15 cellular contexts compared by ENCODE assay signal in the genomic region with DNA sequence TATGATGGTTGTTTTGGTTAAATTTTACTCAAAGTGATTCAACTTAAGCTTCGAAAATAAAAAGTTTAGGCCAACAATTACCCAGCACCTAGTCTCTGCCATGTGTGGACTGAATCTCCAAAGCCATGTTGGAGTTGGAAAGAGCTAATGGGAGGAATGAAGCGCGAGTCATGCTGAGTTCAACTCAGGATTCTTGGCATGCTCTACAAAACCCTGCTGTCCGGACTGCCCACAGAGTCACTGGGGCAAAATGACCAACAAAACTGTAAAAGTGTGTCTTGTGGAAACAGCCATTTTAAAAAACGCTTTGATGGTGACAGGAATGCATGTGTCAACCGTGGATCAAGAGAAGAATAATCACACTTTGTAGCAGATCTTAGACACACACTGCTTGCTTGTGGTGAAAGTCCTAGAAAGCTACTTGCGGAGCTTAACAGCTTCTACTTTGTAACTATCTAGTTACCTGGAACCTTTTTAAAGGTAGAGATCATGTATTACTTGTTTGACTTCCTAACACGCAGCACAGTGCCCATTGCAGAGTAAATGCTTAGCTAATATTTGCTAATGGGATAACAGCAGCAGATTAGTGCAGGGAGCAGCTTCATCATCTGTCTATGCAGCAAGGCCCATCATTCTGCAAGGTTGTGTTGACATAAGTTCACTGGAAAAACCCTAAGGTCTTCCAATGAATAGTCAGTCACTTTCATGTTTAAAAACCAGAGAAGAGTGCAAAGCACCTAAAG. TPM values are rescaled to one million over a fixed set of nuclear protein-coding genes. Genes with fewer than 3 reads are reported as not detected.
DNase-seq lines count a peak whose midpoint lies in the region; ATAC-seq and TF ChIP-seq lines count a peak whose summit lies in the region.
"Had no signal": no experiment of that assay in that cellular context is flagged by ENCODE, and none has a peak within 500 bp of the region (broad histone marks: within the 10 kb centered on the region; RNA-seq: fewer than 3 reads in every experiment).

No MANE protein-coding gene starts in this region.

- H3K4me1 Mint-ChIP-seq in natural killer cell treated with Interleukin-12 subunit alpha and Interleukin-12 subunit beta and Interleukin-15 and Interleukin-18, amount 100 ng/mL, for 72 hours (ENCODE audit: low read depth in 2 of 2), result peaks cover 38 to 41% of the 10 kb centered on the region in 2 donors
- peaks cover 7 to 18% of the 10 kb centered on the region in 2 donors for H3K4me1 Mint-ChIP-seq in natural killer cell
- H3K4me1 Mint-ChIP-seq in CD8-positive, alpha-beta memory T cell, result peaks cover 20 to 40% (median 39%) of the 10 kb centered on the region in 3 donors

- H3K27me3 ChIP-seq in CD8-positive, alpha-beta memory T cell (ENCODE audit: insufficient read depth, low read length, poor library complexity, severe bottlenecking), result no peaks in the 10 kb centered on the region
- no peaks in the 10 kb centered on the region for H3K27me3 ChIP-seq in A673 (replicated peaks; ENCODE audit: insufficient read depth, low read depth, low read length, poor library complexity)
- H3K27me3 ChIP-seq: uterus had no signal

- DNase-seq in natural killer cell treated with Interleukin-12 subunit alpha and Interleukin-12 subunit beta and Interleukin-15 and Interleukin-18, amount 100 ng/mL, for 72 hours (ENCODE audit: low spot score), result no peak
- DNase-seq in natural killer cell, result no peak
- peak; percentile 87 for DNase-seq in NCI-H82 (lab: John Stamatoyannopoulos, UW)
- DNase-seq in epithelial cell of proximal tubule (ENCODE audit: low read depth), result peak; percentile 40
- no peak for DNase-seq in CD8-positive, alpha-beta memory T cell
- no peak for DNase-seq in T1000 (lab: John Stamatoyannopoulos, UW)
- DNase-seq in A673 (ENCODE audit: low spot score), result no peak
- DNase-seq in hepatic stellate cell (ENCODE audit: low spot score), result no peak
- DNase-seq: activated CD8-positive, alpha-beta memory T cell treated with anti-CD3 and anti-CD28 coated beads, Interleukin-2, amount 50 U/mL, for 4 hours; Calu3; hypothalamus; MM.1S; retina; T-cell; uterus had no signal

- CTCF ChIA-PET in CD8-positive, alpha-beta memory T cell (lab: Charles Lee), result interaction anchor here (0.7 to 4.9 kb wide), 11 partner anchors 18 to 373 kb away, joined by 3 to 38 read pairs (median 3); a partner anchor contains a TSS
- CTCF ChIA-PET in A673 (lab: Charles Lee), result interaction anchor here (1.5 kb wide), 1 partner anchor 271 kb away, joined by 8 read pairs; no protein-coding TSS in a partner anchor

- H3K4me3 ChIP-seq in epithelial cell of proximal tubule (ENCODE audit: low read depth, low read length), result no peak overlapping the region
- no peak overlapping the region for H3K4me3 ChIP-seq in CD8-positive, alpha-beta memory T cell (ENCODE audit: low read length)
- no peak overlapping the region for H3K4me3 ChIP-seq in A673 (ENCODE audit: low read depth, low read length, poor library complexity, severe bottlenecking)
- H3K4me3 ChIP-seq: uterus had no signal

- H3K4me3 Mint-ChIP-seq in natural killer cell treated with Interleukin-12 subunit alpha and Interleukin-12 subunit beta and Interleukin-15 and Interleukin-18, amount 100 ng/mL, for 72 hours, result peak overlapping the region; percentile 62
- H3K4me3 Mint-ChIP-seq in natural killer cell, result no peak overlapping the region
- H3K4me3 Mint-ChIP-seq in CD8-positive, alpha-beta memory T cell, result no peak overlapping the region

- no peaks in the 10 kb centered on the region for H3K36me3 Mint-ChIP-seq in natural killer cell treated with Interleukin-12 subunit alpha and Interleukin-12 subunit beta and Interleukin-15 and Interleukin-18, amount 100 ng/mL, for 72 hours
- H3K36me3 Mint-ChIP-seq in natural killer cell, result no peaks in the 10 kb centered on the region
- H3K36me3 Mint-ChIP-seq in CD8-positive, alpha-beta memory T cell, result no peaks in the 10 kb centered on the region
- H3K36me3 Mint-ChIP-seq: T-cell had no signal

- POLR2A ChIA-PET in CD8-positive, alpha-beta memory T cell (lab: Charles Lee), result no interaction called here
- POLR2A ChIA-PET in A673 (lab: Charles Lee; ENCODE audit: low non-redundant PET), result no interaction called here

- no peaks in the 10 kb centered on the region for H3K9me3 Mint-ChIP-seq in natural killer cell treated with Interleukin-12 subunit alpha and Interleukin-12 subunit beta and Interleukin-15 and Interleukin-18, amount 100 ng/mL, for 72 hours
- H3K9me3 Mint-ChIP-seq in natural killer cell, result no peaks in the 10 kb centered on the region
- H3K9me3 Mint-ChIP-seq in CD8-positive, alpha-beta memory T cell, result no peaks in the 10 kb centered on the region
- H3K9me3 Mint-ChIP-seq: T-cell had no signal

- ATAC-seq in natural killer cell treated with Interleukin-12 subunit alpha and Interleukin-12 subunit beta and Interleukin-15 and Interleukin-18, amount 100 ng/mL, for 72 hours, result no peak
- ATAC-seq in natural killer cell, result no peak
- ATAC-seq: T-cell had no signal

- H3K4me1 ChIP-seq in CD8-positive, alpha-beta memory T cell (ENCODE audit: insufficient read depth, low read length), result peaks cover 12% of the 10 kb centered on the region
- H3K4me1 ChIP-seq in A673 (ENCODE audit: insufficient read depth, low read length, poor library complexity, severe bottlenecking), result no peaks in the 10 kb centered on the region
- H3K4me1 ChIP-seq: uterus had no signal

- no peaks in the 10 kb centered on the region for H3K9me3 ChIP-seq in CD8-positive, alpha-beta memory T cell (ENCODE audit: low read length)
- H3K9me3 ChIP-seq in A673 (ENCODE audit: low read depth, low read length, poor library complexity, severe bottlenecking), result no peaks in the 10 kb centered on the region
- H3K9me3 ChIP-seq: uterus had no signal

- H3K27ac Mint-ChIP-seq in natural killer cell treated with Interleukin-12 subunit alpha and Interleukin-12 subunit beta and Interleukin-15 and Interleukin-18, amount 100 ng/mL, for 72 hours, result peak overlapping the region; percentile 61 to 80
- H3K27ac Mint-ChIP-seq in natural killer cell, result no peak overlapping the region
- peak overlapping the region in 2 of 8 donors; percentile 37 to 77 for H3K27ac Mint-ChIP-seq in CD8-positive, alpha-beta memory T cell

- H3K36me3 ChIP-seq in CD8-positive, alpha-beta memory T cell (ENCODE audit: insufficient read depth, low read length), result no peaks in the 10 kb centered on the region
- H3K36me3 ChIP-seq in A673 (ENCODE audit: insufficient read depth, low read length, poor library complexity, severe bottlenecking), result no peaks in the 10 kb centered on the region
- H3K36me3 ChIP-seq: uterus had no signal

- no TSS peak for BruUV-seq in A673 (replicated peaks; lab: Mats Ljungman, UMichigan)

- H3K27me3 Mint-ChIP-seq in natural killer cell treated with Interleukin-12 subunit alpha and Interleukin-12 subunit beta and Interleukin-15 and Interleukin-18, amount 100 ng/mL, for 72 hours, result no peaks in the 10 kb centered on the region
- peaks cover 0 to 10% of the 10 kb centered on the region in 2 donors for H3K27me3 Mint-ChIP-seq in natural killer cell (ENCODE audit: low read depth in 2 of 2)
- H3K27me3 Mint-ChIP-seq in CD8-positive, alpha-beta memory T cell, result no peaks in the 10 kb centered on the region
- H3K27me3 Mint-ChIP-seq: T-cell had no signal

- no peak for TF ChIP-seq CTCF in natural killer cell (IDR thresholded peaks at IDR 0.05)
- no peak for TF ChIP-seq CTCF in epithelial cell of proximal tubule (conservative IDR thresholded peaks at IDR 0.05; ENCODE audit: low read depth, low read length)
- no peak for TF ChIP-seq CTCF in A673 (conservative IDR thresholded peaks at IDR 0.05; ENCODE audit: low read depth, low read length)

- no peak overlapping the region for H3K27ac ChIP-seq in CD8-positive, alpha-beta memory T cell (ENCODE audit: low read depth, low read length)
- H3K27ac ChIP-seq in A673 (ENCODE audit: low read depth, low read length, poor library complexity, severe bottlenecking), result no peak overlapping the region
- H3K27ac ChIP-seq: uterus had no signal

- intact Hi-C loops in natural killer cell (cut with micrococcal nuclease), result loop anchor here (5.0 kb wide), 2 partner anchors 45 to 375 kb away; no protein-coding TSS in a partner anchor
- intact Hi-C loops in A673 (cut with micrococcal nuclease; ENCODE audit: unreplicated experiment), result loop anchor here (5.0 kb wide), 2 partner anchors 100 to 375 kb away; no protein-coding TSS in a partner anchor

RNA-seq across cellular contexts. Expression of a gene that starts 7.0 kb away (rescaled TPM):
- under 1 TPM; 0.19 to 0.22 TPM for total RNA-seq in natural killer cell treated with Interleukin-12 subunit alpha and Interleukin-12 subunit beta and Interleukin-15 and Interleukin-18, amount 100 ng/mL, for 72 hours
- total RNA-seq in natural killer cell (under 1 TPM; 0.23 to 0.40 (median 0.39) TPM), epithelial cell of proximal tubule (0.40 and 0.65 TPM in 2 replicates), A673 (2021) (not detected in 2 replicates)
- total RNA-seq in CD8-positive, alpha-beta memory T cell, result under 1 TPM; 0.13 to 0.22 TPM
- 0.63 TPM for polyA plus RNA-seq in CD8-positive, alpha-beta memory T cell
- total RNA-seq: uterus had no signal

Comparison
In these comparisons a context has a peak if more than half of its experiments do, and no peak if none do; other contexts are left out.
1. H3K27ac Mint-ChIP-seq: peak in natural killer cell treated with Interleukin-12 subunit alpha and Interleukin-12 subunit beta and Interleukin-15 and Interleukin-18, amount 100 ng/mL, for 72 hours (2 of 2); none in natural killer cell (0 of 2).
2. DNase-seq: peak in NCI-H82 (single experiment) and epithelial cell of proximal tubule (single experiment); none in natural killer cell treated with Interleukin-12 subunit alpha and Interleukin-12 subunit beta and Interleukin-15 and Interleukin-18, amount 100 ng/mL, for 72 hours (single experiment), natural killer cell (single experiment), CD8-positive, alpha-beta memory T cell (0 of 5), T1000 (single experiment), A673 (single experiment) and hepatic stellate cell (single experiment).